Comparison of ENCODE assay signal across 8 cellular contexts in genomic region chr3:194584435-194584776, GRCh38. TPM values are rescaled to one million over a fixed set of nuclear protein-coding genes. Genes with fewer than 3 reads are reported as not detected.
DNase-seq lines count a peak whose midpoint lies in the region; ATAC-seq, FAIRE-seq and TF ChIP-seq lines count a peak whose summit lies in the region.

No MANE protein-coding gene starts in this region.

- peak overlapping the region; percentile 96 for H3K4me3 Mint-ChIP-seq in stimulated activated naive CD8-positive, alpha-beta T cell treated with anti-CD3 and anti-CD28 coated beads, Interleukin-15, Interleukin-2, amounts not matched to agents 100 ng/mL and 50 ng/mL, for 24 hours

- H3K36me3 ChIP-seq in bronchial epithelial cell (ENCODE audit: control insufficient read depth, insufficient read depth, low read length): peaks cover 3% of the 10 kb centered on the region
- H3K36me3 ChIP-seq in mesodermal cell (ENCODE audit: control insufficient read depth, insufficient read depth, low read length): peaks cover 17% of the 10 kb centered on the region
- H3K36me3 ChIP-seq in aorta (ENCODE audit: control insufficient read depth in 1 of 2, insufficient read depth in 2 of 2, low read length in 1 of 2): no peaks in the 10 kb centered on the region

- FAIRE-seq in bronchial epithelial cell (lab: Jason Lieb, UNC) (no peak), frontal cortex (lab: Jason Lieb, UNC) (no peak)

- H3K27me3 Mint-ChIP-seq in stimulated activated naive CD8-positive, alpha-beta T cell treated with anti-CD3 and anti-CD28 coated beads, Interleukin-15, Interleukin-2, amounts not matched to agents 100 ng/mL and 50 ng/mL, for 24 hours: no peaks in the 10 kb centered on the region

- DNase-seq in stimulated activated naive CD8-positive, alpha-beta T cell treated with anti-CD3 and anti-CD28 coated beads, Interleukin-15, Interleukin-2, amounts not matched to agents 100 U/mL and 50 U/mL, for 24 hours: no peak
- no peak for DNase-seq in bronchial epithelial cell (ENCODE audit: low read depth)
- DNase-seq in aorta: no peak
- no peak for DNase-seq in NCI-H1694 (lab: John Stamatoyannopoulos, UW)
- DNase-seq in frontal cortex (ENCODE audit: low spot score in 2 of 2): no peak
- DNase-seq in NCI-H345 treated with DMSO at 0.1 percent for 48 hours (lab: John Stamatoyannopoulos, UW; ENCODE audit: unreplicated experiment): no peak

- H3K4me3 ChIP-seq in bronchial epithelial cell (ENCODE audit: low read depth, low read length): peak overlapping the region; percentile 79
- H3K4me3 ChIP-seq in mesodermal cell (ENCODE audit: extremely low read depth, insufficient read depth, low read length, poor library complexity, severe bottlenecking): peak overlapping the region; percentile 73
- peak overlapping the region; percentile 56 to 97 for H3K4me3 ChIP-seq in aorta (ENCODE audit: low read length in 2 of 2)

- intact Hi-C loops in aorta (cut with DNase I): no loop called here

- H3K4me1 Mint-ChIP-seq in stimulated activated naive CD8-positive, alpha-beta T cell treated with anti-CD3 and anti-CD28 coated beads, Interleukin-15, Interleukin-2, amounts not matched to agents 100 ng/mL and 50 ng/mL, for 24 hours (ENCODE audit: low read depth): peaks cover 30% of the 10 kb centered on the region

- WGBS in mesodermal cell (ENCODE audit: insufficient coverage in 2 of 2), 2 experiments: 44 to 49% methylated on average over 2 of the region's 3 CpGs
- 48 to 51% methylated on average over 3 of the region's 3 CpGs for WGBS in aorta, 2 donors

- no peaks in the 10 kb centered on the region for H3K27me3 ChIP-seq in bronchial epithelial cell (ENCODE audit: control insufficient read depth, insufficient read depth, low read length)
- no peaks in the 10 kb centered on the region for H3K27me3 ChIP-seq in aorta (ENCODE audit: control insufficient read depth in 1 of 2, insufficient read depth in 2 of 2, low read length in 1 of 2)

- TF ChIP-seq CTCF in bronchial epithelial cell (IDR thresholded peaks at IDR 0.05; ENCODE audit: insufficient read depth, low read length, severe bottlenecking): no peak

- H3K9me3 Mint-ChIP-seq in stimulated activated naive CD8-positive, alpha-beta T cell treated with anti-CD3 and anti-CD28 coated beads, Interleukin-15, Interleukin-2, amounts not matched to agents 100 ng/mL and 50 ng/mL, for 24 hours: peaks cover 4% of the 10 kb centered on the region

- H3K27ac ChIP-seq in mesodermal cell (ENCODE audit: low read depth, low read length, severe bottlenecking) (no peak overlapping the region), aorta (ENCODE audit: low read depth in 1 of 2, low read length in 2 of 2) (peak overlapping the region; percentile 58 to 98)

- no peak for ATAC-seq in stimulated activated naive CD8-positive, alpha-beta T cell treated with anti-CD3 and anti-CD28 coated beads, Interleukin-15, Interleukin-2, amounts not matched to agents 100 U/mL and 50 U/mL, for 24 hours
- no peak for ATAC-seq in aorta (ENCODE audit: low FRiP score)

- peaks cover 15% of the 10 kb centered on the region for H3K4me1 ChIP-seq in mesodermal cell (ENCODE audit: control insufficient read depth, insufficient read depth, low read length, poor library complexity, severe bottlenecking)
- no peaks in the 10 kb centered on the region for H3K4me1 ChIP-seq in aorta (ENCODE audit: control insufficient read depth in 1 of 2, insufficient read depth in 2 of 2, low read length in 2 of 2)

- peak overlapping the region; percentile 99 for H3K27ac Mint-ChIP-seq in stimulated activated naive CD8-positive, alpha-beta T cell treated with anti-CD3 and anti-CD28 coated beads, Interleukin-15, Interleukin-2, amounts not matched to agents 100 ng/mL and 50 ng/mL, for 24 hours

- no peaks in the 10 kb centered on the region for H3K9me3 ChIP-seq in mesodermal cell (ENCODE audit: control insufficient read depth, low read length)
- no peaks in the 10 kb centered on the region for H3K9me3 ChIP-seq in aorta (ENCODE audit: control insufficient read depth, low read length)

- H3K36me3 Mint-ChIP-seq in stimulated activated naive CD8-positive, alpha-beta T cell treated with anti-CD3 and anti-CD28 coated beads, Interleukin-15, Interleukin-2, amounts not matched to agents 100 ng/mL and 50 ng/mL, for 24 hours (ENCODE audit: low read depth): peaks cover 22% of the 10 kb centered on the region

RNA-seq across cellular contexts. Expression of gene TMEM44, which starts 48.8 kb away (rescaled TPM):
- 8.4 and 9.0 TPM in 2 replicates for total RNA-seq in bronchial epithelial cell
- 16.7 TPM for polyA plus RNA-seq in mesodermal cell (2013, experiment 1 of 2)
- polyA plus RNA-seq in mesodermal cell (2013, experiment 2 of 2): 12.4 TPM
- total RNA-seq in aorta: 10 to 100 TPM; 12.1 to 31.5 TPM
- polyA plus RNA-seq in aorta: 10 to 100 TPM in 1 of 2 donors, 1 to 10 TPM in 1; 7.0 to 10.9 TPM
- 31.8 TPM for total RNA-seq in frontal cortex
